In the genomic region with DNA sequence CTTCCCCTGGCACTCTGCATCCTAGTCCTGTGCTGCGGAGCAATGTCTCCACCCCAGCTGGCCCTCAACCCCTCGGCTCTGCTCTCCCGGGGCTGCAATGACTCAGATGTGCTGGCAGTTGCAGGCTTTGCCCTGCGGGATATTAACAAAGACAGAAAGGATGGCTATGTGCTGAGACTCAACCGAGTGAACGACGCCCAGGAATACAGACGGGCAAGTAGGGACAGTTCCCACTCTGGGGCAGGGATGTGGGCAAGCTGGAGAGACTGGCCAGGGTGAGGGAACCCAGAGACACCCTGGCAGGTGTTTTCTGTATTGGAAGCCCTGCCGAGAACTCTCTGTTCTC, we compare ENCODE assay signal across 10 cellular contexts. TPM values are rescaled to one million over a fixed set of nuclear protein-coding genes. Genes with fewer than 3 reads are reported as not detected.
DNase-seq lines count a peak whose midpoint lies in the region; ATAC-seq, FAIRE-seq and TF ChIP-seq lines count a peak whose summit lies in the region.
"Had no signal": no experiment of that assay in that cellular context is flagged by ENCODE, and none has a peak within 500 bp of the region (broad histone marks: within the 10 kb centered on the region; RNA-seq: fewer than 3 reads in every experiment).

No MANE protein-coding gene starts in this region.

- H3K27me3 Mint-ChIP-seq in T-helper 17 cell, result peaks cover 67% of the 10 kb centered on the region

- ATAC-seq in T-helper 17 cell (no peak), HG03378 (IDR thresholded peaks at IDR 0.05; ENCODE audit: unreplicated experiment) (no peak)
- ATAC-seq: T-cell had no signal

- peak; percentile 94 for FAIRE-seq in bronchial epithelial cell (lab: Jason Lieb, UNC)

- H3K4me1 Mint-ChIP-seq in T-helper 17 cell, result peaks cover 2% of the 10 kb centered on the region
- H3K4me1 Mint-ChIP-seq: T-cell had no signal

- DNase-seq in A172 (ENCODE audit: low spot score) (peak; percentile 72), HT1080 (ENCODE audit: low read depth) (peak; percentile 89), bronchial epithelial cell (ENCODE audit: low read depth) (peak; percentile 88), T-helper 17 cell (no peak), sigmoid colon (no peak)
- DNase-seq in effector CD4-positive, alpha-beta T cell, result no peak
- DNase-seq: T-cell had no signal

- no peak overlapping the region for H3K4me3 Mint-ChIP-seq in T-helper 17 cell
- H3K4me3 Mint-ChIP-seq: T-cell had no signal

- peak overlapping the region; percentile 25 for H3K27ac ChIP-seq in layer of hippocampus (ENCODE audit: low read depth, low read length)
- H3K27ac ChIP-seq in sigmoid colon, result no peak overlapping the region

- H3K9me3 ChIP-seq in T-helper 17 cell (ENCODE audit: control insufficient read depth, low read length, poor library complexity, severe bottlenecking), result no peaks in the 10 kb centered on the region
- no peaks in the 10 kb centered on the region for H3K9me3 ChIP-seq in sigmoid colon

- no peak overlapping the region for H3K4me3 ChIP-seq in bronchial epithelial cell (ENCODE audit: low read depth, low read length)
- H3K4me3 ChIP-seq in sigmoid colon, result no peak overlapping the region

- no peak for TF ChIP-seq POLR2A in sigmoid colon (IDR thresholded peaks at IDR 0.05)

- H3K27me3 ChIP-seq in bronchial epithelial cell (ENCODE audit: control insufficient read depth, insufficient read depth, low read length) (no peaks in the 10 kb centered on the region), layer of hippocampus (ENCODE audit: control insufficient read depth, insufficient read depth, low read length) (no peaks in the 10 kb centered on the region), sigmoid colon (no peaks in the 10 kb centered on the region)

- 80 to 89% methylated on average over 9 of the region's 9 CpGs for WGBS in sigmoid colon, 2 donors

- H3K36me3 Mint-ChIP-seq in T-helper 17 cell (ENCODE audit: low read depth), result peaks cover 3% of the 10 kb centered on the region
- H3K36me3 Mint-ChIP-seq: T-cell had no signal

- H3K4me1 ChIP-seq in sigmoid colon, result no peaks in the 10 kb centered on the region

- no peak for TF ChIP-seq CTCF in bronchial epithelial cell (IDR thresholded peaks at IDR 0.05; ENCODE audit: insufficient read depth, low read length, severe bottlenecking)
- no peak for TF ChIP-seq CTCF in sigmoid colon (IDR thresholded peaks at IDR 0.05)

- intact Hi-C loops in sigmoid colon (cut with DNase I), result no loop called here

- no peak overlapping the region for H3K27ac Mint-ChIP-seq in T-helper 17 cell
- H3K27ac Mint-ChIP-seq: T-cell had no signal

- no peak for TF ChIP-seq EP300 in sigmoid colon (IDR thresholded peaks at IDR 0.05)

- H3K36me3 ChIP-seq in bronchial epithelial cell (ENCODE audit: control insufficient read depth, insufficient read depth, low read length), result no peaks in the 10 kb centered on the region
- H3K36me3 ChIP-seq in sigmoid colon, result no peaks in the 10 kb centered on the region

RNA-seq across cellular contexts. Expression of gene FETUB, which starts 0.2 kb away (rescaled TPM):
- total RNA-seq in A172 (2014; rRNA removed; shearing (Covaris generic)), result 0.45 TPM in 1 of 2 replicates, not detected in the other
- 1.8 and 1.9 TPM in 2 replicates for total RNA-seq in HT1080 (2014; rRNA removed; shearing (Covaris generic))
- polyA plus RNA-seq in HT1080 (2015; cell fraction: cytosol; rRNA removed), result 1.7 and 2.9 TPM in 2 replicates
- 1.3 and 2.4 TPM in 2 replicates for polyA plus RNA-seq in HT1080 (2015; cell fraction: nucleus; rRNA removed)
- 0.38 TPM in 1 of 2 replicates, not detected in the other for total RNA-seq in bronchial epithelial cell
- total RNA-seq in T-helper 17 cell, result not detected
- total RNA-seq in sigmoid colon, result not detected
- under 1 TPM in 1 of 3 donors, not detected in 2; 0.46 TPM for polyA plus RNA-seq in sigmoid colon
- total RNA-seq: T-cell, temporal lobe had no signal

RNA-seq across cellular contexts. Expression of gene HRG, which starts 25.4 kb away (rescaled TPM):
- total RNA-seq in A172 (2014; rRNA removed; shearing (Covaris generic)), result not detected in 2 replicates
- 0.05 TPM in 1 of 2 replicates, not detected in the other for total RNA-seq in HT1080 (2014; rRNA removed; shearing (Covaris generic))
- 0.05 TPM in 1 of 2 replicates, not detected in the other for polyA plus RNA-seq in HT1080 (2015; cell fraction: cytosol; rRNA removed)
- not detected in 2 replicates for polyA plus RNA-seq in HT1080 (2015; cell fraction: nucleus; rRNA removed)
- total RNA-seq in bronchial epithelial cell (not detected in 2 replicates), T-helper 17 cell (not detected), sigmoid colon (not detected)
- polyA plus RNA-seq in sigmoid colon, result under 1 TPM in 1 of 3 donors, not detected in 2; 0.04 TPM
- total RNA-seq: temporal lobe had no signal

RNA-seq across cellular contexts. Expression of gene AHSG, which starts 27.6 kb away (rescaled TPM):
- not detected in 2 replicates for total RNA-seq in A172 (2014; rRNA removed; shearing (Covaris generic))
- 0.32 TPM in 1 of 2 replicates, not detected in the other for total RNA-seq in HT1080 (2014; rRNA removed; shearing (Covaris generic))
- polyA plus RNA-seq in HT1080 (2015; cell fraction: cytosol; rRNA removed), result 0.05 and 0.09 TPM in 2 replicates
- polyA plus RNA-seq in HT1080 (2015; cell fraction: nucleus; rRNA removed), result 0.12 and 0.44 TPM in 2 replicates
- total RNA-seq in bronchial epithelial cell (0.13 TPM in 1 of 2 replicates, not detected in the other), T-helper 17 cell (not detected), sigmoid colon (not detected)
- polyA plus RNA-seq in sigmoid colon, result under 1 TPM in 1 of 3 donors, not detected in 2; 0.04 TPM
- total RNA-seq: temporal lobe had no signal

Comparison
In these comparisons a context has a peak if more than half of its experiments do, and no peak if none do; other contexts are left out.
1. DNase-seq: peak in A172 (single experiment), HT1080 (single experiment) and bronchial epithelial cell (single experiment); none in T-helper 17 cell (0 of 3), effector CD4-positive, alpha-beta T cell (single experiment) and sigmoid colon (single experiment).